In genomic region chr7:155230169-155230593, GRCh38 we compare ENCODE assay signal across 8 cellular contexts.
DNase-seq lines count a peak whose midpoint lies in the region; ATAC-seq and TF ChIP-seq lines count a peak whose summit lies in the region.

No MANE protein-coding gene starts in this region.

- H3K4me3 ChIP-seq in astrocyte of the spinal cord (ENCODE audit: low read depth, low read length) = no peak overlapping the region
- no peak overlapping the region for H3K4me3 ChIP-seq in smooth muscle cell
- no peak overlapping the region for H3K4me3 ChIP-seq in transverse colon

- ATAC-seq in GM21515 (IDR thresholded peaks at IDR 0.05; ENCODE audit: unreplicated experiment) = no peak
- ATAC-seq in GM21723 (IDR thresholded peaks at IDR 0.05; ENCODE audit: unreplicated experiment) = no peak

- no peak for TF ChIP-seq EP300 in transverse colon (IDR thresholded peaks at IDR 0.05; ENCODE audit: low read depth)

- no peaks in the 10 kb centered on the region for H3K36me3 ChIP-seq in smooth muscle cell (ENCODE audit: low read depth)
- no peaks in the 10 kb centered on the region for H3K36me3 ChIP-seq in transverse colon

- WGBS in smooth muscle cell (ENCODE audit: low lambda C conversion rate) = 36% methylated on average over 11 of the region's 11 CpGs
- WGBS in transverse colon (ENCODE audit: low coverage in 1 of 2), 2 donors = 70 to 72% methylated on average over 10 to 11 of the region's 11 CpGs

- TF ChIP-seq CTCF in astrocyte of the spinal cord (IDR thresholded peaks at IDR 0.05; ENCODE audit: low read depth, low read length) (no peak), smooth muscle cell (IDR thresholded peaks at IDR 0.05; ENCODE audit: borderline replicate concordance, insufficient read depth, poor library complexity, severe bottlenecking) (no peak), transverse colon (IDR thresholded peaks at IDR 0.05) (no peak)

- H3K9me3 ChIP-seq in smooth muscle cell (replicated peaks; ENCODE audit: low read depth) (no peaks in the 10 kb centered on the region), transverse colon (no peaks in the 10 kb centered on the region)

- H4K20me1 ChIP-seq in smooth muscle cell (ENCODE audit: low read depth) = no peaks in the 10 kb centered on the region

- H3F3A ChIP-seq in smooth muscle cell (ENCODE audit: low read depth) = peaks cover 20% of the 10 kb centered on the region

- DNase-seq in HPDE6-E6E7 (ENCODE audit: extremely low spot score) = peak; percentile 93
- DNase-seq in astrocyte of the spinal cord (ENCODE audit: low read depth, low spot score) = peak; percentile 97
- peak; percentile 95 for DNase-seq in iris pigment epithelial cell (ENCODE audit: low read depth)
- peak; percentile 15 for DNase-seq in smooth muscle cell (lab: John Stamatoyannopoulos, UW; ENCODE audit: unreplicated experiment)
- no peak for DNase-seq in transverse colon
- DNase-seq in GF-D8 (lab: John Stamatoyannopoulos, UW) = no peak

- peak overlapping the region; percentile 30 for H3K9ac ChIP-seq in smooth muscle cell (ENCODE audit: low read depth)

- peaks cover 10% of the 10 kb centered on the region for H3K4me1 ChIP-seq in smooth muscle cell (ENCODE audit: low read depth)
- peaks cover 0 to 4% (median 0%) of the 10 kb centered on the region in 4 donors for H3K4me1 ChIP-seq in transverse colon

- in situ Hi-C loops in astrocyte of the spinal cord (cut with HindIII; ENCODE audit: low sequenced_read_pairs) (no loop called here), transverse colon (cut with MboI; ENCODE audit: low pct_ligation_motif_present in 1 of 4, low pct_unique_long_range_greater_than_20kb in 1 of 4, low sequenced_read_pairs in 3 of 4) (no loop called here)

- H3K4me2 ChIP-seq in smooth muscle cell = peak overlapping the region; percentile 8

- no peaks in the 10 kb centered on the region for H3K27me3 ChIP-seq in smooth muscle cell (ENCODE audit: low read depth)
- H3K27me3 ChIP-seq in transverse colon = peaks cover 5% of the 10 kb centered on the region

- no peak overlapping the region for H2AFZ ChIP-seq in smooth muscle cell (ENCODE audit: low read depth)

- H3K27ac ChIP-seq in smooth muscle cell (ENCODE audit: low read depth) (peak overlapping the region; percentile 82), transverse colon (no peak overlapping the region)

- intact Hi-C loops in transverse colon (cut with DNase I; ENCODE audit: low total_unique reads) = no loop called here

- TF ChIP-seq POLR2A in transverse colon (IDR thresholded peaks at IDR 0.05) = no peak

- no peaks in the 10 kb centered on the region for H3K79me2 ChIP-seq in smooth muscle cell (ENCODE audit: low read depth)

Comparison
In these comparisons a context has a peak if more than half of its experiments do, and no peak if none do; other contexts are left out.
1. DNase-seq: peak in HPDE6-E6E7 (single experiment), astrocyte of the spinal cord (single experiment), iris pigment epithelial cell (single experiment) and smooth muscle cell (single experiment); none in transverse colon (single experiment) and GF-D8 (single experiment).